ENCODE assay signal across 15 cellular contexts in the genomic region with DNA sequence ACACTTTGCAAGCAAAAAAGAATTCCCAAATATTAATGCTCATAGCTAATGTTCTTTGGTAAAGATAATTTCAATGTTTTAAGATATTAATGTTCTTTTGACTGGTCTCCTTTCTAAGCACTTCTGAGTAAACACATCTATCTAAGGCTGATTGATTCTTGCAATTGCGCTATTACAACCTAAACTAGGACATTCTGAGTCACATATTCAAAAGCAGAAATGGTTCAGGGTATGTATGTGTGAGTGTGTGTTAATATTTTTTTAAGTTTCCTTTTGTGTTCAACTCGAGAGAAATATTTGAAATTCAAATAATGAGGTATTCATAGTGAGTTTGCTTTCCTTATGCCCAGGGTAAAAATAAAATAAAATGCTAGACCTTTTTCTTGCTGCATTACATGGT.
A peak's percentile ranks its signal among the peaks of the same experiment; 100 is the strongest.
DNase-seq lines count a peak whose midpoint lies in the region; ATAC-seq and TF ChIP-seq lines count a peak whose summit lies in the region.
"Had no signal": no experiment of that assay in that cellular context is flagged by ENCODE, and none has a peak within 500 bp of the region (broad histone marks: within the 10 kb centered on the region; RNA-seq: fewer than 3 reads in every experiment).

No MANE protein-coding gene starts in this region.

- H3K27ac ChIP-seq in GM23338 (ENCODE audit: low read depth) (0 out of 2 replicates have a peak overlapping the region, but pooled peaks have one; percentile 19), OCI-LY3 (ENCODE audit: low read length) (peak overlapping the region; percentile 41), GM23248 (no peak overlapping the region)
- H3K27ac ChIP-seq: BLaER1 treated with 17β-estradiol and CSF1 and Interleukin-3, amounts not matched to agents 10 nM and 100 nM had no signal

- in situ Hi-C loops in GM23248 (cut with MboI): no loop called here

- no peak overlapping the region for H2AFZ ChIP-seq in GM23338
- H2AFZ ChIP-seq in OCI-LY3 (ENCODE audit: low read depth, low read length): no peak overlapping the region
- no peak overlapping the region for H2AFZ ChIP-seq in GM23248

- ATAC-seq in GM23338 (no peak), GM19467 (IDR thresholded peaks at IDR 0.05; ENCODE audit: unreplicated experiment) (no peak)
- ATAC-seq in stimulated activated memory B cell treated with anti-CD40 and anti-IgM and Interleukin-4, amounts not matched to agents 10 μg/mL and 1 μg/mL and 100 μg/mL, for 72 hours: peak; percentile 76
- no peak for ATAC-seq in natural killer cell treated with Interleukin-12 subunit alpha and Interleukin-12 subunit beta and Interleukin-15 and Interleukin-18, amount 100 ng/mL, for 72 hours

- H3K4me1 ChIP-seq in GM23338 (ENCODE audit: insufficient read depth) (peaks cover 45% of the 10 kb centered on the region), OCI-LY3 (ENCODE audit: low read length) (peaks cover 26% of the 10 kb centered on the region), GM23248 (ENCODE audit: insufficient read depth) (no peaks in the 10 kb centered on the region)
- H3K4me1 ChIP-seq: BLaER1 treated with 17β-estradiol and CSF1 and Interleukin-3, amounts not matched to agents 10 nM and 100 nM had no signal

- 3 to 4% methylated on average over 2 of the region's 2 CpGs for WGBS in GM23248 (ENCODE audit: low coverage in 1 of 2, low lambda C conversion rate in 2 of 2, missing lambda C conversion rate in 2 of 2), 2 experiments

- H3F3A ChIP-seq in GM23338 (replicated peaks; ENCODE audit: low read depth) (no peaks in the 10 kb centered on the region), GM23248 (ENCODE audit: insufficient read depth) (no peaks in the 10 kb centered on the region)

- no peak overlapping the region for H3K27ac Mint-ChIP-seq in GM23338
- H3K27ac Mint-ChIP-seq in stimulated activated memory B cell treated with anti-CD40 and anti-IgM and Interleukin-4, amounts not matched to agents 10 μg/mL and 1 μg/mL and 100 μg/mL, for 72 hours: peak overlapping the region; percentile 45
- H3K27ac Mint-ChIP-seq in natural killer cell treated with Interleukin-12 subunit alpha and Interleukin-12 subunit beta and Interleukin-15 and Interleukin-18, amount 100 ng/mL, for 72 hours: no peak overlapping the region
- H3K27ac Mint-ChIP-seq: CD4-positive, CD25-positive, alpha-beta regulatory T cell had no signal

- H3K4me1 Mint-ChIP-seq in GM23338: peaks cover 66% of the 10 kb centered on the region
- H3K4me1 Mint-ChIP-seq in stimulated activated memory B cell treated with anti-CD40 and anti-IgM and Interleukin-4, amounts not matched to agents 10 μg/mL and 1 μg/mL and 100 μg/mL, for 72 hours: peaks cover 33% of the 10 kb centered on the region
- no peaks in the 10 kb centered on the region for H3K4me1 Mint-ChIP-seq in natural killer cell treated with Interleukin-12 subunit alpha and Interleukin-12 subunit beta and Interleukin-15 and Interleukin-18, amount 100 ng/mL, for 72 hours (ENCODE audit: low read depth in 2 of 2)
- H3K4me1 Mint-ChIP-seq: CD4-positive, CD25-positive, alpha-beta regulatory T cell had no signal

- H3K36me3 Mint-ChIP-seq in GM23338 (ENCODE audit: low read depth): no peaks in the 10 kb centered on the region
- no peaks in the 10 kb centered on the region for H3K36me3 Mint-ChIP-seq in stimulated activated memory B cell treated with anti-CD40 and anti-IgM and Interleukin-4, amounts not matched to agents 10 μg/mL and 1 μg/mL and 100 μg/mL, for 72 hours
- H3K36me3 Mint-ChIP-seq in natural killer cell treated with Interleukin-12 subunit alpha and Interleukin-12 subunit beta and Interleukin-15 and Interleukin-18, amount 100 ng/mL, for 72 hours: no peaks in the 10 kb centered on the region
- H3K36me3 Mint-ChIP-seq: CD4-positive, CD25-positive, alpha-beta regulatory T cell; IgD-negative memory B cell had no signal

- no peak overlapping the region for H3K4me3 Mint-ChIP-seq in GM23338
- H3K4me3 Mint-ChIP-seq in stimulated activated memory B cell treated with anti-CD40 and anti-IgM and Interleukin-4, amounts not matched to agents 10 μg/mL and 1 μg/mL and 100 μg/mL, for 72 hours: peak overlapping the region; percentile 27
- H3K4me3 Mint-ChIP-seq in natural killer cell treated with Interleukin-12 subunit alpha and Interleukin-12 subunit beta and Interleukin-15 and Interleukin-18, amount 100 ng/mL, for 72 hours: no peak overlapping the region
- H3K4me3 Mint-ChIP-seq: CD4-positive, CD25-positive, alpha-beta regulatory T cell had no signal

- H4K20me1 ChIP-seq in GM23338 (replicated peaks; ENCODE audit: insufficient read depth): no peaks in the 10 kb centered on the region
- H4K20me1 ChIP-seq in OCI-LY3 (ENCODE audit: insufficient read depth, low read length): no peaks in the 10 kb centered on the region
- H4K20me1 ChIP-seq in GM23248 (ENCODE audit: insufficient read depth): no peaks in the 10 kb centered on the region

- H3K79me2 ChIP-seq in GM23338 (replicated peaks; ENCODE audit: insufficient read depth) (no peaks in the 10 kb centered on the region), OCI-LY3 (ENCODE audit: low read length) (no peaks in the 10 kb centered on the region), GM23248 (ENCODE audit: insufficient read depth) (no peaks in the 10 kb centered on the region)

- peaks cover 19% of the 10 kb centered on the region for H3K27me3 Mint-ChIP-seq in GM23338 (ENCODE audit: insufficient read depth, low read depth, poor library complexity)
- H3K27me3 Mint-ChIP-seq in stimulated activated memory B cell treated with anti-CD40 and anti-IgM and Interleukin-4, amounts not matched to agents 10 μg/mL and 1 μg/mL and 100 μg/mL, for 72 hours: no peaks in the 10 kb centered on the region
- peaks cover 26 to 58% of the 10 kb centered on the region in 2 donors for H3K27me3 Mint-ChIP-seq in natural killer cell treated with Interleukin-12 subunit alpha and Interleukin-12 subunit beta and Interleukin-15 and Interleukin-18, amount 100 ng/mL, for 72 hours
- H3K27me3 Mint-ChIP-seq: CD4-positive, CD25-positive, alpha-beta regulatory T cell had no signal

- no peak overlapping the region for H3K4me3 ChIP-seq in GM23338
- peak overlapping the region; percentile 49 for H3K4me3 ChIP-seq in OCI-LY3 (ENCODE audit: low read length)
- H3K4me3 ChIP-seq in GM23248: no peak overlapping the region
- H3K4me3 ChIP-seq: BLaER1 treated with 17β-estradiol and CSF1 and Interleukin-3, amounts not matched to agents 10 nM and 100 nM had no signal

- H3K9me3 ChIP-seq in OCI-LY3 (ENCODE audit: insufficient read depth, low read length) (no peaks in the 10 kb centered on the region), GM23248 (ENCODE audit: low read depth) (no peaks in the 10 kb centered on the region)
- H3K9me3 ChIP-seq: BLaER1 treated with 17β-estradiol and CSF1 and Interleukin-3, amounts not matched to agents 10 nM and 100 nM had no signal

- H3K9me2 ChIP-seq in GM23338 (ENCODE audit: insufficient read depth): no peaks in the 10 kb centered on the region
- no peaks in the 10 kb centered on the region for H3K9me2 ChIP-seq in GM23248 (ENCODE audit: insufficient read depth)

- H3K27me3 ChIP-seq in GM23338 (ENCODE audit: insufficient read depth) (no peaks in the 10 kb centered on the region), OCI-LY3 (ENCODE audit: low read depth, low read length) (no peaks in the 10 kb centered on the region; the same call in none of the 2 replicates), GM23248 (replicated peaks; ENCODE audit: insufficient read depth) (no peaks in the 10 kb centered on the region)
- H3K27me3 ChIP-seq: BLaER1 treated with 17β-estradiol and CSF1 and Interleukin-3, amounts not matched to agents 10 nM and 100 nM had no signal

- H3K36me3 ChIP-seq in GM23338 (ENCODE audit: insufficient read depth) (no peaks in the 10 kb centered on the region), OCI-LY3 (replicated peaks; ENCODE audit: low read depth, low read length) (no peaks in the 10 kb centered on the region), GM23248 (ENCODE audit: low read depth) (no peaks in the 10 kb centered on the region)
- H3K36me3 ChIP-seq: BLaER1 treated with 17β-estradiol and CSF1 and Interleukin-3, amounts not matched to agents 10 nM and 100 nM had no signal

- peak; percentile 60 for DNase-seq in NCI-H510A treated with DMSO at 0.1 percent for 48 hours (lab: John Stamatoyannopoulos, UW)
- no peak for DNase-seq in NCI-H510A (lab: John Stamatoyannopoulos, UW)
- DNase-seq in GM23338 (ENCODE audit: low spot score): no peak
- DNase-seq in GM23248: no peak
- no peak for DNase-seq in natural killer cell treated with Interleukin-12 subunit alpha and Interleukin-12 subunit beta and Interleukin-15 and Interleukin-18, amount 100 ng/mL, for 72 hours (ENCODE audit: low spot score)
- DNase-seq: 8988T; AML-193; CD4-positive, CD25-positive, alpha-beta regulatory T cell; DMS 273 treated with DMSO at 0.1 percent for 48 hours; H7 had no signal

- TF ChIP-seq CTCF in GM23338 (conservative IDR thresholded peaks at IDR 0.05; ENCODE audit: low read depth in 2 of 2) (no peak), OCI-LY3 (IDR thresholded peaks at IDR 0.05; ENCODE audit: low read depth, low read length) (no peak)

- H3K9ac ChIP-seq in OCI-LY3 (ENCODE audit: low read length): peak overlapping the region; percentile 0; the same call in 1 of the 2 replicates
- no peak overlapping the region for H3K9ac ChIP-seq in GM23248
- H3K9ac ChIP-seq: BLaER1 treated with 17β-estradiol and CSF1 and Interleukin-3, amounts not matched to agents 10 nM and 100 nM had no signal

- H3K9me3 Mint-ChIP-seq in GM23338: no peaks in the 10 kb centered on the region
- peaks cover 6% of the 10 kb centered on the region for H3K9me3 Mint-ChIP-seq in stimulated activated memory B cell treated with anti-CD40 and anti-IgM and Interleukin-4, amounts not matched to agents 10 μg/mL and 1 μg/mL and 100 μg/mL, for 72 hours
- H3K9me3 Mint-ChIP-seq in natural killer cell treated with Interleukin-12 subunit alpha and Interleukin-12 subunit beta and Interleukin-15 and Interleukin-18, amount 100 ng/mL, for 72 hours: no peaks in the 10 kb centered on the region

- H3K4me2 ChIP-seq in GM23338: no peak overlapping the region; the same call in 1 of the 2 replicates
- peak overlapping the region; percentile 81 for H3K4me2 ChIP-seq in OCI-LY3 (ENCODE audit: low read length)
- H3K4me2 ChIP-seq in GM23248 (ENCODE audit: unreplicated experiment): no peak overlapping the region
- H3K4me2 ChIP-seq: BLaER1 treated with 17β-estradiol and CSF1 and Interleukin-3, amounts not matched to agents 10 nM and 100 nM had no signal
